Comparison of ENCODE assay signal across 14 cellular contexts in the genomic region with DNA sequence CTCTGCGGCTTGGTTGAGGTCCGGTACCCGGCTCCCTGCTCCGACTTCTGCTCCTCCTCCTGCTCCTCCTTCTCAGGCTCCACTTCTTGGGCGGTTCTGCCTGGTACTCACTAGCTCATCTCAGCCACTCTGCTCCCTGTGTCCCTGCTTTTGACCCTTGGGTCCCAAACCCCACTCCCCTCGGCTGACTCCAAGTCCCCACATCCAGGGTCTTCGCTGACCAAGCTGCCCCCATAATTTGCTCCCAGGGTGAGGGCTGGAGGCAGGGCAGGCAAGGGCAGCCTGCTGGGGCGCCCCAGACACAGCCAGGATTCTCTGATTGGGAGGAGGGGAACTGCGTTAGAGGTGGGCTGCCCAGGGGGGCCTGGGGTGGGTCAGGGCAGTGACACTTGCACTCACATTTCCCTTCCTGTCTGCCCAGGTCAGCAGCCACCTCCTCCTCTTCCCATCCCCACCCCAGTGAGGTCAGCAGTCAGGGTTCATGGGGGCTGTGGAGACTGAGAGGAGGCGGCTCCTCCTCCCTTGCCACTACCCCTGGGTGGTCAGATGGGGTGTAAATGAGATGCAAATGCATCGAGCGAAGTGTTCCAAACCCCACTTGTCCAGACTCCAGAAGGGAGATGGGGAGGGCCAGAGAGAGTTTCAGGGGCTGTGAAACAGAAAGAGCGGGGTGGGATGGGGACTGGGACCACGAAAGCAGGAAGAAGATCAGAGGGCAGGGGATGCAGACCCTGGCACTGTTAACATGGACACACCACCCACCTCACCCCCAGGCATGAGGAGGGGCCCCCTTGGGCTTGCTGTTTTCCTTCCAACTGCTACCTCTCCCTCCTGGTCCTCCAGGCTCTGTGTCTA. TPM values are rescaled to one million over a fixed set of nuclear protein-coding genes. Genes with fewer than 3 reads are reported as not detected.
DNase-seq lines count a peak whose midpoint lies in the region; ATAC-seq and TF ChIP-seq lines count a peak whose summit lies in the region.
"Had no signal": no experiment of that assay in that cellular context is flagged by ENCODE, and none has a peak within 500 bp of the region (broad histone marks: within the 10 kb centered on the region; RNA-seq: fewer than 3 reads in every experiment).

No MANE protein-coding gene starts in this region.

- H3K36me3 ChIP-seq in A673 (ENCODE audit: insufficient read depth, low read length, poor library complexity, severe bottlenecking): peaks cover 8% of the 10 kb centered on the region

- H3K9me3 ChIP-seq in A673 (ENCODE audit: low read depth, low read length, poor library complexity, severe bottlenecking) (no peaks in the 10 kb centered on the region), H9 (ENCODE audit: control insufficient read depth, low read depth, low read length) (no peaks in the 10 kb centered on the region)
- H3K9me3 ChIP-seq: spleen had no signal

- H3K27me3 ChIP-seq in A673 (replicated peaks; ENCODE audit: insufficient read depth, low read depth, low read length, poor library complexity): no peaks in the 10 kb centered on the region
- H3K27me3 ChIP-seq in H9 (ENCODE audit: insufficient read depth, low read length): peaks cover 19% of the 10 kb centered on the region; the same call in 1 of the 2 replicates
- H3K27me3 ChIP-seq in dorsolateral prefrontal cortex: no peaks in the 10 kb centered on the region

- no peak overlapping the region for H2BK12ac ChIP-seq in H9 (ENCODE audit: insufficient read length, low read depth, low read length)

- no peak overlapping the region for H3K27ac ChIP-seq in A673 (ENCODE audit: low read depth, low read length, poor library complexity, severe bottlenecking)
- H3K27ac ChIP-seq in H9 (ENCODE audit: insufficient read length, low read depth, low read length): no peak overlapping the region
- peak overlapping the region in 33 of 59 donors; percentile 2 to 97 (median 89) for H3K27ac ChIP-seq in dorsolateral prefrontal cortex

- H3K4ac ChIP-seq in H9 (ENCODE audit: low read depth, low read length): no peak overlapping the region

- H4K20me1 ChIP-seq in H9 (ENCODE audit: control insufficient read depth, insufficient read depth, insufficient read length): no peaks in the 10 kb centered on the region

- H3K4me3 ChIP-seq in A673 (ENCODE audit: low read depth, low read length, poor library complexity, severe bottlenecking) (peak overlapping the region; percentile 68), dorsolateral prefrontal cortex (peak overlapping the region in 28 of 59 donors; percentile 3 to 72 (median 60))

- H4K8ac ChIP-seq in H9 (replicated peaks; ENCODE audit: insufficient read length, low read depth, low read length): no peak overlapping the region

- no peak for ATAC-seq in natural killer cell treated with Interleukin-12 subunit alpha and Interleukin-12 subunit beta and Interleukin-15 and Interleukin-18, amount 100 ng/mL, for 72 hours

- H3K4me1 ChIP-seq in A673 (ENCODE audit: insufficient read depth, low read length, poor library complexity, severe bottlenecking) (peaks cover 70% of the 10 kb centered on the region), H9 (ENCODE audit: insufficient read depth, low read length) (peaks cover 4% of the 10 kb centered on the region; the same call in 1 of the 2 replicates)

- BruUV-seq in A673 (replicated peaks; lab: Mats Ljungman, UMichigan): no TSS peak

- H4K91ac ChIP-seq in H9 (ENCODE audit: insufficient read length, low read depth, low read length): no peak overlapping the region

- H3K14ac ChIP-seq in H9 (ENCODE audit: insufficient read depth, low read length): no peak overlapping the region

- H3K23me2 ChIP-seq in H9 (ENCODE audit: insufficient read length, low read depth, low read length, poor library complexity, severe bottlenecking): peaks cover 11% of the 10 kb centered on the region

- no peak overlapping the region for H3T11ph ChIP-seq in H9 (ENCODE audit: low read length)

- H4K5ac ChIP-seq in H9 (ENCODE audit: insufficient read length, low read depth, low read length): no peak overlapping the region

- H3K4me3 Mint-ChIP-seq in H9: peak overlapping the region; percentile 48 to 79
- peak overlapping the region; percentile 53 for H3K4me3 Mint-ChIP-seq in natural killer cell treated with Interleukin-12 subunit alpha and Interleukin-12 subunit beta and Interleukin-15 and Interleukin-18, amount 100 ng/mL, for 72 hours

- H3K36me3 Mint-ChIP-seq in H9 (ENCODE audit: insufficient read depth in 1 of 3, low read depth in 3 of 3): peaks cover 0 to 1% (median 0%) of the 10 kb centered on the region in 3 experiments; a peak in 1 of 7 replicates
- H3K36me3 Mint-ChIP-seq in natural killer cell treated with Interleukin-12 subunit alpha and Interleukin-12 subunit beta and Interleukin-15 and Interleukin-18, amount 100 ng/mL, for 72 hours: no peaks in the 10 kb centered on the region

- no peak overlapping the region for H3K9ac ChIP-seq in H9 (ENCODE audit: extremely low read depth, insufficient read length, low read length)

- POLR2A ChIA-PET in A673 (lab: Charles Lee; ENCODE audit: low non-redundant PET): no interaction called here

- H2BK120ac ChIP-seq in H9 (ENCODE audit: low read depth, low read length, poor library complexity, severe bottlenecking): no peak overlapping the region

- H2AFZ ChIP-seq in H9 (ENCODE audit: low read length): no peak overlapping the region

- TF ChIP-seq CTCF in A673 (conservative IDR thresholded peaks at IDR 0.05; ENCODE audit: low read depth, low read length) (no peak), H9 (conservative IDR thresholded peaks at IDR 0.05) (no peak), dorsolateral prefrontal cortex (IDR thresholded peaks at IDR 0.05 in 54 of 56, conservative IDR thresholded peaks at IDR 0.05 in 2 of 56; ENCODE audit: low read depth in 1 of 56, partially characterized antibody in 56 of 56) (no peak)

- no peak overlapping the region for H2BK5ac ChIP-seq in H9 (ENCODE audit: insufficient read length, low read length)

- H3K4me2 ChIP-seq in H9 (ENCODE audit: insufficient read depth, insufficient read length, low read length): peak overlapping the region; percentile 28

- no peak overlapping the region for H2BK15ac ChIP-seq in H9 (ENCODE audit: low read depth, low read length)

- CTCF ChIA-PET in A673 (lab: Charles Lee): interaction anchor here (0.6 kb wide), 1 partner anchor 9 kb away, joined by 4 read pairs; no protein-coding TSS in a partner anchor

- H3K56ac ChIP-seq in H9 (ENCODE audit: insufficient read length, low read depth, low read length): no peak overlapping the region

- intact Hi-C loops in A673 (cut with micrococcal nuclease; ENCODE audit: unreplicated experiment) (no loop called here), dorsolateral prefrontal cortex (cut with DNase I) (loop anchor here in 1 of 2 donors (2.0 kb wide), 1 partner anchor 56 kb away; no protein-coding TSS in a partner anchor)

- H3K23ac ChIP-seq in H9 (ENCODE audit: insufficient read length, low read depth, low read length): no peak overlapping the region

- H3K9me3 Mint-ChIP-seq in H9: no peaks in the 10 kb centered on the region; a peak in 1 of 5 replicates
- no peaks in the 10 kb centered on the region for H3K9me3 Mint-ChIP-seq in natural killer cell treated with Interleukin-12 subunit alpha and Interleukin-12 subunit beta and Interleukin-15 and Interleukin-18, amount 100 ng/mL, for 72 hours
- H3K9me3 Mint-ChIP-seq: activated naive CD4-positive, alpha-beta T cell treated with anti-CD3 and anti-CD28 coated beads, Interleukin-2, amount 50 U/mL, for 72 hours; T-helper 1 cell treated with Interleukin-12 subunit alpha and Interleukin-12 subunit beta and Interleukin-4 antibody, amounts not matched to agents 30 μg/mL and 1 μg/mL, for 36 hours had no signal

- peaks cover 75% of the 10 kb centered on the region for H3K27me3 Mint-ChIP-seq in H9 (ENCODE audit: low read depth)
- peaks cover 21 to 29% of the 10 kb centered on the region in 2 donors for H3K27me3 Mint-ChIP-seq in natural killer cell treated with Interleukin-12 subunit alpha and Interleukin-12 subunit beta and Interleukin-15 and Interleukin-18, amount 100 ng/mL, for 72 hours

- no peak overlapping the region for H2AK5ac ChIP-seq in H9 (ENCODE audit: insufficient read length, low read length)

- no CpG with 5 or more reads among the region's 14 CpGs for WGBS in H9 (ENCODE audit: extremely low coverage, insufficient read length, low lambda C conversion rate)

- H3K79me2 ChIP-seq in H9 (ENCODE audit: insufficient read depth, low read length): no peaks in the 10 kb centered on the region

- DNase-seq in A673 (ENCODE audit: low spot score) (no peak), H9 (no peak), dorsolateral prefrontal cortex (peak in 2 of 10 donors; percentile 38 to 44), HUDEP-2 (lab: John Stamatoyannopoulos, UW; ENCODE audit: unreplicated experiment in 76 of 76) (no peak), NCI-H1105 (lab: John Stamatoyannopoulos, UW) (no peak), HK-2 (ENCODE audit: unreplicated experiment) (no peak)
- no peak for DNase-seq in natural killer cell treated with Interleukin-12 subunit alpha and Interleukin-12 subunit beta and Interleukin-15 and Interleukin-18, amount 100 ng/mL, for 72 hours (ENCODE audit: low spot score)
- DNase-seq in activated effector memory CD4-positive, alpha-beta T cell treated with Interleukin-2 at 50 U/mL for 16 hours: no peak
- DNase-seq: DMS79, NCI-H2081 treated with DMSO at 0.1 percent for 48 hours had no signal

- peaks cover 55 to 65% of the 10 kb centered on the region in 2 experiments for H3K4me1 Mint-ChIP-seq in H9
- H3K4me1 Mint-ChIP-seq in natural killer cell treated with Interleukin-12 subunit alpha and Interleukin-12 subunit beta and Interleukin-15 and Interleukin-18, amount 100 ng/mL, for 72 hours (ENCODE audit: low read depth in 2 of 2): peaks cover 34% of the 10 kb centered on the region in 2 donors

- H3K27ac Mint-ChIP-seq in H9: no peak overlapping the region
- H3K27ac Mint-ChIP-seq in natural killer cell treated with Interleukin-12 subunit alpha and Interleukin-12 subunit beta and Interleukin-15 and Interleukin-18, amount 100 ng/mL, for 72 hours: no peak overlapping the region
- H3K27ac Mint-ChIP-seq: activated naive CD4-positive, alpha-beta T cell treated with anti-CD3 and anti-CD28 coated beads, Interleukin-2, amount 50 U/mL, for 72 hours; T-helper 1 cell treated with Interleukin-12 subunit alpha and Interleukin-12 subunit beta and Interleukin-4 antibody, amounts not matched to agents 30 μg/mL and 1 μg/mL, for 36 hours had no signal

- no peak overlapping the region for H2BK20ac ChIP-seq in H9 (ENCODE audit: low read depth, low read length, poor library complexity, severe bottlenecking)

- H3K18ac ChIP-seq in H9 (ENCODE audit: insufficient read length, low read depth, low read length): no peak overlapping the region

- no peaks in the 10 kb centered on the region for H3K79me1 ChIP-seq in H9 (ENCODE audit: insufficient read depth, low read depth, low read length, poor library complexity, severe bottlenecking)

RNA-seq across cellular contexts. Expression of gene SMARCD3, which starts 2.1 kb away (rescaled TPM):
- 44.8 and 52.1 TPM in 2 replicates for total RNA-seq in A673 (2021)
- 4.7 and 5.0 TPM in 2 replicates for total RNA-seq in H9 (2021)
- 100 to 1,000 TPM in 117 of 120 experiments, 10 to 100 TPM in 3; 80.4 to 252 (median 137) TPM for total RNA-seq in dorsolateral prefrontal cortex
- total RNA-seq in natural killer cell treated with Interleukin-12 subunit alpha and Interleukin-12 subunit beta and Interleukin-15 and Interleukin-18, amount 100 ng/mL, for 72 hours: 1 to 10 TPM in 1 of 2 donors, under 1 TPM in 1; 0.93 to 1.2 TPM

RNA-seq across cellular contexts. Expression of gene CHPF2, which starts 14.1 kb away (rescaled TPM):
- total RNA-seq in A673 (2021) (22.5 and 27.1 TPM in 2 replicates), H9 (2021) (25.7 and 28.1 TPM in 2 replicates), dorsolateral prefrontal cortex (10 to 100 TPM; 23.2 to 51.4 (median 35.6) TPM)
- total RNA-seq in natural killer cell treated with Interleukin-12 subunit alpha and Interleukin-12 subunit beta and Interleukin-15 and Interleukin-18, amount 100 ng/mL, for 72 hours: 10 to 100 TPM; 54.6 to 67.6 TPM

RNA-seq across cellular contexts. Expression of gene ABCF2, which starts 19.4 kb away (rescaled TPM):
- total RNA-seq in A673 (2021): 65.5 and 69.0 TPM in 2 replicates
- total RNA-seq in H9 (2021): 70.1 and 70.5 TPM in 2 replicates
- total RNA-seq in dorsolateral prefrontal cortex: 10 to 100 TPM; 21.6 to 63.3 (median 47.2) TPM
- total RNA-seq in natural killer cell treated with Interleukin-12 subunit alpha and Interleukin-12 subunit beta and Interleukin-15 and Interleukin-18, amount 100 ng/mL, for 72 hours: 100 to 1,000 TPM in 1 of 2 donors, 10 to 100 TPM in 1; 68.4 to 118 TPM

RNA-seq across cellular contexts. Expression of gene H2BK1, which starts 36.1 kb away (rescaled TPM):
- total RNA-seq in A673 (2021) (not detected in 2 replicates), H9 (2021) (0.97 TPM in 1 of 2 replicates, not detected in the other), dorsolateral prefrontal cortex (1 to 10 TPM in 5 of 120 experiments, not detected in 115; 1.5 to 3.0 (median 1.6) TPM)
- total RNA-seq in natural killer cell treated with Interleukin-12 subunit alpha and Interleukin-12 subunit beta and Interleukin-15 and Interleukin-18, amount 100 ng/mL, for 72 hours: not detected
- total RNA-seq: spleen, ureter had no signal

RNA-seq across cellular contexts. Expression of gene ASB10, which starts 59.3 kb away (rescaled TPM):
- total RNA-seq in A673 (2021): not detected in 2 replicates
- not detected in 2 replicates for total RNA-seq in H9 (2021)
- under 1 TPM in 3 of 120 experiments, not detected in 117; 0.23 to 0.31 (median 0.27) TPM for total RNA-seq in dorsolateral prefrontal cortex
- not detected for total RNA-seq in natural killer cell treated with Interleukin-12 subunit alpha and Interleukin-12 subunit beta and Interleukin-15 and Interleukin-18, amount 100 ng/mL, for 72 hours
- total RNA-seq: activated naive CD4-positive, alpha-beta T cell treated with anti-CD3 and anti-CD28 coated beads, Interleukin-2, amount 50 U/mL, for 72 hours; spleen; ureter had no signal

Comparison
In these comparisons a context has a peak if more than half of its experiments do, and no peak if none do; other contexts are left out.
1. H3K27ac ChIP-seq: peak in dorsolateral prefrontal cortex (33 of 59); none in A673 (single experiment) and H9 (single experiment).